Comparison of ENCODE assay signal across 1 cellular context in the genomic region with DNA sequence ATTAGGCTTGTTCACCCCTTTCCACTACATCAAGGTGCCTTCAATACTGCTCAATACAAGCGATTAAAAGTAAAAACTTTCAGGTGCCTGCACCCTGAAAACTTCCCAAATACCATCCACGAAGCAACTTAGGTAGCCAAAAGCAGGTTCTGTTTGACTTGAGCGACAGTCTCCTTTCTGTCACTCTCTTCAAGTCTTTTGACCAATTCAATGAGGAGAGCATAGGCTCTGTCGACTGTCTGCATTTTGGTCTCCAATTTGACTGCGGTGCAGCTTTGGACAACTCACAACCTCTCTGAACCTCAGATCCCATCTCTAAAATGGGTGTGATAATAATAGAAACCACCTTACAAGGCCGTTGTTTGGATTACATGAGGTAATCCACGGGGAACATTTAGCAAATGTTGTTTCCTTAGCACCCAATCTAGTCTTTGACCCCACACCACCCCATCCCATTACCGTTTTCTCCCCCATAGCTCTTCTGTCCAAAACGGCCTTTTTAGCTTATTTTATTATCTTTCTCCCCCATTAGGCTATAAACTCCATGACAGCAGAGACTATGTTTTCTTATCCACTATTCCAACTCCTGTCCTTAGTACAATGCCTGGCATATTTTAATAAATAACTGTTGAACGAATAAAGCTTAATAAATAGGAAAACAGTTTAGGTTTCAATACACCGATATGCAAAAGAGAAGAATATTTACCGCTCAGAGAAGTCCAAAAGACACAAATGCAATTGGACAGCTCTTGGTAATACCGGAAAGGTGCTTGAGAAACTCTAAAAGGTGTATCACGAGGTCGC.
TF ChIP-seq lines count a peak whose summit lies in the region.

No MANE protein-coding gene starts in this region.

TF ChIP-seq in K562, 482 proteins besides CTCF, POLR2A, EP300 and RAD21 (continued from another document and continues in another):
- TF ChIP-seq, protein P1, sequence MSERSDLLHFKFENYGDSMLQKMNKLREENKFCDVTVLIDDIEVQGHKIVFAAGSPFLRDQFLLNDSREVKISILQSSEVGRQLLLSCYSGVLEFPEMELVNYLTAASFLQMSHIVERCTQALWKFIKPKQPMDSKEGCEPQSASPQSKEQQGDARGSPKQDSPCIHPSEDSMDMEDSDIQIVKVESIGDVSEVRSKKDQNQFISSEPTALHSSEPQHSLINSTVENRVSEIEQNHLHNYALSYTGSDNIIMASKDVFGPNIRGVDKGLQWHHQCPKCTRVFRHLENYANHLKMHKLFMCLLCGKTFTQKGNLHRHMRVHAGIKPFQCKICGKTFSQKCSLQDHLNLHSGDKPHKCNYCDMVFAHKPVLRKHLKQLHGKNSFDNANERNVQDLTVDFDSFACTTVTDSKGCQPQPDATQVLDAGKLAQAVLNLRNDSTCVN (CRISPR knock-in tag; IDR thresholded peaks at IDR 0.05): no peak
- TF ChIP-seq, protein P2, sequence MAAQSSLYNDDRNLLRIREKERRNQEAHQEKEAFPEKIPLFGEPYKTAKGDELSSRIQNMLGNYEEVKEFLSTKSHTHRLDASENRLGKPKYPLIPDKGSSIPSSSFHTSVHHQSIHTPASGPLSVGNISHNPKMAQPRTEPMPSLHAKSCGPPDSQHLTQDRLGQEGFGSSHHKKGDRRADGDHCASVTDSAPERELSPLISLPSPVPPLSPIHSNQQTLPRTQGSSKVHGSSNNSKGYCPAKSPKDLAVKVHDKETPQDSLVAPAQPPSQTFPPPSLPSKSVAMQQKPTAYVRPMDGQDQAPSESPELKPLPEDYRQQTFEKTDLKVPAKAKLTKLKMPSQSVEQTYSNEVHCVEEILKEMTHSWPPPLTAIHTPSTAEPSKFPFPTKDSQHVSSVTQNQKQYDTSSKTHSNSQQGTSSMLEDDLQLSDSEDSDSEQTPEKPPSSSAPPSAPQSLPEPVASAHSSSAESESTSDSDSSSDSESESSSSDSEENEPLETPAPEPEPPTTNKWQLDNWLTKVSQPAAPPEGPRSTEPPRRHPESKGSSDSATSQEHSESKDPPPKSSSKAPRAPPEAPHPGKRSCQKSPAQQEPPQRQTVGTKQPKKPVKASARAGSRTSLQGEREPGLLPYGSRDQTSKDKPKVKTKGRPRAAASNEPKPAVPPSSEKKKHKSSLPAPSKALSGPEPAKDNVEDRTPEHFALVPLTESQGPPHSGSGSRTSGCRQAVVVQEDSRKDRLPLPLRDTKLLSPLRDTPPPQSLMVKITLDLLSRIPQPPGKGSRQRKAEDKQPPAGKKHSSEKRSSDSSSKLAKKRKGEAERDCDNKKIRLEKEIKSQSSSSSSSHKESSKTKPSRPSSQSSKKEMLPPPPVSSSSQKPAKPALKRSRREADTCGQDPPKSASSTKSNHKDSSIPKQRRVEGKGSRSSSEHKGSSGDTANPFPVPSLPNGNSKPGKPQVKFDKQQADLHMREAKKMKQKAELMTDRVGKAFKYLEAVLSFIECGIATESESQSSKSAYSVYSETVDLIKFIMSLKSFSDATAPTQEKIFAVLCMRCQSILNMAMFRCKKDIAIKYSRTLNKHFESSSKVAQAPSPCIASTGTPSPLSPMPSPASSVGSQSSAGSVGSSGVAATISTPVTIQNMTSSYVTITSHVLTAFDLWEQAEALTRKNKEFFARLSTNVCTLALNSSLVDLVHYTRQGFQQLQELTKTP (IDR thresholded peaks at IDR 0.05; ENCODE audit: low read depth in 1 of 2, partially characterized antibody in 2 of 2): peak in 1 of 2 experiments; percentile 19
- TF ChIP-seq ZBTB7A (IDR thresholded peaks at IDR 0.05; ENCODE audit: borderline replicate concordance, control insufficient read depth, low read depth, low read length): no peak
- TF ChIP-seq ZC3H4 (CRISPR knock-in tag; IDR thresholded peaks at IDR 0.05; ENCODE audit: borderline replicate concordance): no peak
- TF ChIP-seq CEBPG (CRISPR knock-in tag; IDR thresholded peaks at IDR 0.05): no peak
- TF ChIP-seq CEBPG (tag; conservative IDR thresholded peaks at IDR 0.05 in 1 of 2, IDR thresholded peaks at IDR 0.05 in 1 of 2): 0 out of 4 replicates have a peak, but pooled peaks of 1 of the 2 experiments have one; percentile 53
- TF ChIP-seq SMAD4 (CRISPR knock-in tag; conservative IDR thresholded peaks at IDR 0.05): peak; percentile 7; the same call in 1 of the 2 replicates
- TF ChIP-seq KLF6 (CRISPR knock-in tag; IDR thresholded peaks at IDR 0.05; ENCODE audit: borderline replicate concordance): no peak
- TF ChIP-seq, protein P3, sequence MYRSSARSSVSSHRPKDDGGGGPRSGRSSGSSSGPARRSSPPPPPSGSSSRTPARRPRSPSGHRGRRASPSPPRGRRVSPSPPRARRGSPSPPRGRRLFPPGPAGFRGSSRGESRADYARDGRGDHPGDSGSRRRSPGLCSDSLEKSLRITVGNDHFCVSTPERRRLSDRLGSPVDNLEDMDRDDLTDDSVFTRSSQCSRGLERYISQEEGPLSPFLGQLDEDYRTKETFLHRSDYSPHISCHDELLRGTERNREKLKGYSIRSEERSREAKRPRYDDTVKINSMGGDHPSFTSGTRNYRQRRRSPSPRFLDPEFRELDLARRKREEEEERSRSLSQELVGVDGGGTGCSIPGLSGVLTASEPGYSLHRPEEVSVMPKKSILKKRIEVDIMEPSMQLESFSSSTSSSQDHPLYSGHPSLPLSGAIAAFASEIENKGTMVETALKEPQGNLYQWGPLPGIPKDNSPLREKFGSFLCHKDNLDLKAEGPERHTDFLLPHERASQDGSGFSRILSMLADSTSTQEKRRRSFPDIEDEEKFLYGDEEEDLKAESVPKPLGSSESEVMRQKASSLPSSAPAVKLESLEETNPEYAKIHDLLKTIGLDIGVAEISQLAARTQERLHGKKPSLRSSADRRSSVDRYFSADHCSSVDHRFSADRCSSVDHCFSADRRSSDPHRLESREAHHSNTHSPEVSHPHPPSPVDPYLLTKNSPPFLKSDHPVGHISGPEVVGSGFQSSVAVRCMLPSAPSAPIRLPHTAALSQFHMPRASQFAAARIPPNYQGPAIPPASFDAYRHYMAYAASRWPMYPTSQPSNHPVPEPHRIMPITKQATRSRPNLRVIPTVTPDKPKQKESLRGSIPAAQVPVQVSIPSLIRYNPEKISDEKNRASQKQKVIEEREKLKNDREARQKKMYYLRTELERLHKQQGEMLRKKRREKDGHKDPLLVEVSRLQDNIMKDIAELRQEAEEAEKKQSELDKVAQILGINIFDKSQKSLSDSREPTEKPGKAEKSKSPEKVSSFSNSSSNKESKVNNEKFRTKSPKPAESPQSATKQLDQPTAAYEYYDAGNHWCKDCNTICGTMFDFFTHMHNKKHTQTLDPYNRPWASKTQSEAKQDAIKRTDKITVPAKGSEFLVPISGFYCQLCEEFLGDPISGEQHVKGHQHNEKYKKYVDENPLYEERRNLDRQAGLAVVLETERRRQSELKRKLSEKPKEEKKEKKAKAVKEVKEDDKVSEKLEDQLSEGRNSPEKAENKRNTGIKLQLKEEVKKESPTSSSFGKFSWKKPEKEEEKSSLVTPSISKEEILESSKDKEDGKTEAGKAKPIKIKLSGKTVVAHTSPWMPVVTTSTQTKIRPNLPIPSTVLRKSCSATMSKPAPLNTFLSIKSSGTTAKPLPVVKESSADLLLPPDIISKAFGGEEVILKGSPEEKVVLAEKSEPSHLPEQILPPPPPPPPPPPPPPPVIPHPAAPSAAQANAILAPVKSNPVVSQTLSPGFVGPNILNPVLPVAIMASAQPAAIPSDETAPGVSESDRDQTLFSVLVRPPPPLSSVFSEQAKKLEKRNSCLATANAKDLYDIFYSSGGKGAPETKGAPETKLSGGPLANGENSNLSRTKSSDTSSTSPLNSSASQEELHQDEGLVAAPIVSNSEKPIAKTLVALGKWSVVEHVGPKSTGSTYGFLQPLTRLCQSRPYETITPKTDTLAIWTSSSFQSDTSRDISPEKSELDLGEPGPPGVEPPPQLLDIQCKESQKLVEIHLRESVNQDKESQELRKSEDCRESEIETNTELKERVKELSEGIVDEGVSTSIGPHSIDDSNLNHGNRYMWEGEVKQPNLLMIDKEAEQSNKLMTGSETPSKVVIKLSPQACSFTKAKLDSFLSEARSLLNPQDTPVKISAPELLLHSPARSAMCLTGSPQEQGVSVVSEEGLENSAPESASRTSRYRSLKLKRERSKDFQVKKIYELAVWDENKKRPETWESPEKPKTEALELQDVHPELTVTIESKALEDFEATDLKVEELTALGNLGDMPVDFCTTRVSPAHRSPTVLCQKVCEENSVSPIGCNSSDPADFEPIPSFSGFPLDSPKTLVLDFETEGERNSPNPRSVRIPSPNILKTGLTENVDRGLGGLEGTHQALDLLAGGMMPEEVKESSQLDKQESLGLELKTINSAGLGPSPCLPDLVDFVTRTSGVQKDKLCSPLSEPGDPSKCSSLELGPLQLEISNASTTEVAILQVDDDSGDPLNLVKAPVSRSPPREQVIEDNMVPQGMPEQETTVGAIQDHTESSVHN (IDR thresholded peaks at IDR 0.05; ENCODE audit: borderline replicate concordance in 1 of 2, low read depth in 1 of 2): peak in 1 of 2 experiments; percentile 11; a peak in 1 of 4 replicates
- TF ChIP-seq HNRNPK (IDR thresholded peaks at IDR 0.05; ENCODE audit: low read depth, low read length, poor library complexity, severe bottlenecking): no peak
- peak; percentile 38; the same call in 1 of the 2 replicates for TF ChIP-seq RAD51 (IDR thresholded peaks at IDR 0.05; ENCODE audit: borderline replicate concordance, low read depth)
- TF ChIP-seq NFRKB (IDR thresholded peaks at IDR 0.05; ENCODE audit: low read depth): 0 out of 2 replicates have a peak, but pooled peaks have one; percentile 53
- TF ChIP-seq LARP7 (IDR thresholded peaks at IDR 0.05): no peak
- TF ChIP-seq, protein P4, sequence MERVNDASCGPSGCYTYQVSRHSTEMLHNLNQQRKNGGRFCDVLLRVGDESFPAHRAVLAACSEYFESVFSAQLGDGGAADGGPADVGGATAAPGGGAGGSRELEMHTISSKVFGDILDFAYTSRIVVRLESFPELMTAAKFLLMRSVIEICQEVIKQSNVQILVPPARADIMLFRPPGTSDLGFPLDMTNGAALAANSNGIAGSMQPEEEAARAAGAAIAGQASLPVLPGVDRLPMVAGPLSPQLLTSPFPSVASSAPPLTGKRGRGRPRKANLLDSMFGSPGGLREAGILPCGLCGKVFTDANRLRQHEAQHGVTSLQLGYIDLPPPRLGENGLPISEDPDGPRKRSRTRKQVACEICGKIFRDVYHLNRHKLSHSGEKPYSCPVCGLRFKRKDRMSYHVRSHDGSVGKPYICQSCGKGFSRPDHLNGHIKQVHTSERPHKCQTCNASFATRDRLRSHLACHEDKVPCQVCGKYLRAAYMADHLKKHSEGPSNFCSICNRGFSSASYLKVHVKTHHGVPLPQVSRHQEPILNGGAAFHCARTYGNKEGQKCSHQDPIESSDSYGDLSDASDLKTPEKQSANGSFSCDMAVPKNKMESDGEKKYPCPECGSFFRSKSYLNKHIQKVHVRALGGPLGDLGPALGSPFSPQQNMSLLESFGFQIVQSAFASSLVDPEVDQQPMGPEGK (CRISPR knock-in tag; IDR thresholded peaks at IDR 0.05; ENCODE audit: borderline replicate concordance): 0 out of 2 replicates have a peak, but pooled peaks have one; percentile 22
- no peak for TF ChIP-seq ZNF77 (CRISPR knock-in tag; IDR thresholded peaks at IDR 0.05)
- peak; percentile 68 for TF ChIP-seq POLR2B (IDR thresholded peaks at IDR 0.05; ENCODE audit: low read depth, partially characterized antibody)
- TF ChIP-seq NFE2L1 (tag; IDR thresholded peaks at IDR 0.05; ENCODE audit: borderline replicate concordance, low read depth): no peak
- TF ChIP-seq EGR1 (conservative IDR thresholded peaks at IDR 0.05): no peak
- TF ChIP-seq PPARD (CRISPR knock-in tag; IDR thresholded peaks at IDR 0.05): no peak
- peak; percentile 80; the same call in 1 of the 2 replicates for TF ChIP-seq PTBP1 (IDR thresholded peaks at IDR 0.05; ENCODE audit: low read depth, low read length)
- TF ChIP-seq NONO (IDR thresholded peaks at IDR 0.05; ENCODE audit: low read depth in 2 of 2, low read length in 1 of 2): 0 out of 4 replicates have a peak, but pooled peaks of 1 of the 2 experiments have one; percentile 12
- TF ChIP-seq, protein P5, sequence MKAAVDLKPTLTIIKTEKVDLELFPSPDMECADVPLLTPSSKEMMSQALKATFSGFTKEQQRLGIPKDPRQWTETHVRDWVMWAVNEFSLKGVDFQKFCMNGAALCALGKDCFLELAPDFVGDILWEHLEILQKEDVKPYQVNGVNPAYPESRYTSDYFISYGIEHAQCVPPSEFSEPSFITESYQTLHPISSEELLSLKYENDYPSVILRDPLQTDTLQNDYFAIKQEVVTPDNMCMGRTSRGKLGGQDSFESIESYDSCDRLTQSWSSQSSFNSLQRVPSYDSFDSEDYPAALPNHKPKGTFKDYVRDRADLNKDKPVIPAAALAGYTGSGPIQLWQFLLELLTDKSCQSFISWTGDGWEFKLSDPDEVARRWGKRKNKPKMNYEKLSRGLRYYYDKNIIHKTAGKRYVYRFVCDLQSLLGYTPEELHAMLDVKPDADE (conservative IDR thresholded peaks at IDR 0.05; ENCODE audit: control insufficient read depth, low read depth, low read length): no peak
- TF ChIP-seq, protein P6, sequence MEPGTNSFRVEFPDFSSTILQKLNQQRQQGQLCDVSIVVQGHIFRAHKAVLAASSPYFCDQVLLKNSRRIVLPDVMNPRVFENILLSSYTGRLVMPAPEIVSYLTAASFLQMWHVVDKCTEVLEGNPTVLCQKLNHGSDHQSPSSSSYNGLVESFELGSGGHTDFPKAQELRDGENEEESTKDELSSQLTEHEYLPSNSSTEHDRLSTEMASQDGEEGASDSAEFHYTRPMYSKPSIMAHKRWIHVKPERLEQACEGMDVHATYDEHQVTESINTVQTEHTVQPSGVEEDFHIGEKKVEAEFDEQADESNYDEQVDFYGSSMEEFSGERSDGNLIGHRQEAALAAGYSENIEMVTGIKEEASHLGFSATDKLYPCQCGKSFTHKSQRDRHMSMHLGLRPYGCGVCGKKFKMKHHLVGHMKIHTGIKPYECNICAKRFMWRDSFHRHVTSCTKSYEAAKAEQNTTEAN (CRISPR knock-in tag; IDR thresholded peaks at IDR 0.05): no peak
- TF ChIP-seq, protein P7, sequence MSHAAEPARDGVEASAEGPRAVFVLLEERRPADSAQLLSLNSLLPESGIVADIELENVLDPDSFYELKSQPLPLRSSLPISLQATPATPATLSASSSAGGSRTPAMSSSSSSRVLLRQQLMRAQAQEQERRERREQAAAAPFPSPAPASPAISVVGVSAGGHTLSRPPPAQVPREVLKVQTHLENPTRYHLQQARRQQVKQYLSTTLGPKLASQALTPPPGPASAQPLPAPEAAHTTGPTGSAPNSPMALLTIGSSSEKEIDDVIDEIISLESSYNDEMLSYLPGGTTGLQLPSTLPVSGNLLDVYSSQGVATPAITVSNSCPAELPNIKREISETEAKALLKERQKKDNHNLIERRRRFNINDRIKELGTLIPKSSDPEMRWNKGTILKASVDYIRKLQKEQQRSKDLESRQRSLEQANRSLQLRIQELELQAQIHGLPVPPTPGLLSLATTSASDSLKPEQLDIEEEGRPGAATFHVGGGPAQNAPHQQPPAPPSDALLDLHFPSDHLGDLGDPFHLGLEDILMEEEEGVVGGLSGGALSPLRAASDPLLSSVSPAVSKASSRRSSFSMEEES (CRISPR knock-in tag; IDR thresholded peaks at IDR 0.05): peak; percentile 57; the same call in 1 of the 2 replicates
- TF ChIP-seq ZFP36 (IDR thresholded peaks at IDR 0.05; ENCODE audit: low read depth, low read length, partially characterized antibody): peak; percentile 94
- 0 out of 2 replicates have a peak, but pooled peaks have one; percentile 17 for TF ChIP-seq SP1 (CRISPR knock-in tag; IDR thresholded peaks at IDR 0.05)
- TF ChIP-seq, protein P8, sequence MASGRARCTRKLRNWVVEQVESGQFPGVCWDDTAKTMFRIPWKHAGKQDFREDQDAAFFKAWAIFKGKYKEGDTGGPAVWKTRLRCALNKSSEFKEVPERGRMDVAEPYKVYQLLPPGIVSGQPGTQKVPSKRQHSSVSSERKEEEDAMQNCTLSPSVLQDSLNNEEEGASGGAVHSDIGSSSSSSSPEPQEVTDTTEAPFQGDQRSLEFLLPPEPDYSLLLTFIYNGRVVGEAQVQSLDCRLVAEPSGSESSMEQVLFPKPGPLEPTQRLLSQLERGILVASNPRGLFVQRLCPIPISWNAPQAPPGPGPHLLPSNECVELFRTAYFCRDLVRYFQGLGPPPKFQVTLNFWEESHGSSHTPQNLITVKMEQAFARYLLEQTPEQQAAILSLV (tag; IDR thresholded peaks at IDR 0.05): 0 out of 2 replicates have a peak, but pooled peaks have one; percentile 4
